24 cellular contexts compared by ENCODE assay signal in genomic region chr19:1483979-1484428, GRCh38. TPM values are rescaled to one million over a fixed set of nuclear protein-coding genes. Genes with fewer than 3 reads are reported as not detected.
DNase-seq lines count a peak whose midpoint lies in the region; ATAC-seq, FAIRE-seq and TF ChIP-seq lines count a peak whose summit lies in the region.
"Had no signal": no experiment of that assay in that cellular context is flagged by ENCODE, and none has a peak within 500 bp of the region (broad histone marks: within the 10 kb centered on the region; RNA-seq: fewer than 3 reads in every experiment).

No MANE protein-coding gene starts in this region.

- no peaks in the 10 kb centered on the region for H3F3A ChIP-seq in GM23248 (ENCODE audit: insufficient read depth)

- no peaks in the 10 kb centered on the region for H3K36me3 ChIP-seq in kidney (ENCODE audit: control insufficient read depth in 1 of 2, insufficient read depth in 2 of 2, low read length in 2 of 2)
- H3K36me3 ChIP-seq in GM23248 (ENCODE audit: low read depth) = no peaks in the 10 kb centered on the region
- H3K36me3 ChIP-seq: BLaER1 treated with 17β-estradiol and CSF1 and Interleukin-3, amounts not matched to agents 10 nM and 100 nM had no signal

- H3K9ac ChIP-seq in kidney (ENCODE audit: low read length in 2 of 2) (no peak overlapping the region), GM23248 (no peak overlapping the region)
- H3K9ac ChIP-seq: BLaER1 treated with 17β-estradiol and CSF1 and Interleukin-3, amounts not matched to agents 10 nM and 100 nM had no signal

- H3K27me3 ChIP-seq in GM23248 (replicated peaks; ENCODE audit: insufficient read depth) = no peaks in the 10 kb centered on the region
- H3K27me3 ChIP-seq: BLaER1 treated with 17β-estradiol and CSF1 and Interleukin-3, amounts not matched to agents 10 nM and 100 nM had no signal

- intact Hi-C loops in Right ventricle myocardium inferior (cut with DNase I) (no loop called here), Right ventricle myocardium superior (cut with DNase I) (no loop called here), kidney (cut with DNase I) (no loop called here), sciatic nerve (cut with DNase I) (no loop called here)

- H3K9me3 ChIP-seq in kidney (ENCODE audit: control insufficient read depth in 1 of 2, low read length in 2 of 2) = no peaks in the 10 kb centered on the region
- no peaks in the 10 kb centered on the region for H3K9me3 ChIP-seq in GM23248 (ENCODE audit: low read depth)
- H3K9me3 ChIP-seq: A549; BLaER1 treated with 17β-estradiol and CSF1 and Interleukin-3, amounts not matched to agents 10 nM and 100 nM; Caco-2 had no signal

- no peak overlapping the region for H2AFZ ChIP-seq in GM23248

- no peaks in the 10 kb centered on the region for H4K20me1 ChIP-seq in GM23248 (ENCODE audit: insufficient read depth)
- H4K20me1 ChIP-seq: BLaER1 treated with 17β-estradiol and CSF1 and Interleukin-3, amounts not matched to agents 10 nM and 100 nM had no signal

- 73 to 83% methylated on average over 16 to 23 of the region's 23 CpGs for WGBS in GM23248 (ENCODE audit: low coverage in 1 of 2, low lambda C conversion rate in 2 of 2, missing lambda C conversion rate in 2 of 2), 2 experiments

- in situ Hi-C loops in GM13977 (cut with MboI; ENCODE audit: low pct_unique_long_range_greater_than_20kb, low sequenced_read_pairs, unreplicated experiment) = no loop called here
- in situ Hi-C loops in GM23248 (cut with MboI) = no loop called here

- no peak for FAIRE-seq in kidney (lab: Jason Lieb, UNC)
- FAIRE-seq: A549, D721Med, G401.6, GM12891, GM18507 had no signal

- H3K9me2 ChIP-seq in GM23248 (ENCODE audit: insufficient read depth) = no peaks in the 10 kb centered on the region

- H3K4me1 ChIP-seq in kidney (ENCODE audit: control insufficient read depth in 1 of 2, insufficient read depth in 1 of 2, low read depth in 1 of 2, low read length in 2 of 2) (peaks cover 2% of the 10 kb centered on the region in 2 donors), GM23248 (ENCODE audit: insufficient read depth) (no peaks in the 10 kb centered on the region)
- H3K4me1 ChIP-seq: Caco-2 had no signal

- no peak overlapping the region for H3K4me2 ChIP-seq in GM23248 (ENCODE audit: unreplicated experiment)
- H3K4me2 ChIP-seq: A549; BLaER1 treated with 17β-estradiol and CSF1 and Interleukin-3, amounts not matched to agents 10 nM and 100 nM had no signal

- ATAC-seq in Right ventricle myocardium inferior (no peak), Right ventricle myocardium superior (ENCODE audit: poor library complexity) (no peak), sciatic nerve (no peak)
- ATAC-seq: A549; CD8-positive, alpha-beta T cell had no signal

- no peak for TF ChIP-seq CTCF in GM13977 (IDR thresholded peaks at IDR 0.05; ENCODE audit: extremely low read depth, insufficient read depth, missing control alignments)
- no peak for TF ChIP-seq CTCF in kidney (IDR thresholded peaks at IDR 0.05; ENCODE audit: borderline replicate concordance, extremely low read depth, insufficient read depth)

- no peak overlapping the region for H3K4me3 ChIP-seq in kidney (ENCODE audit: low read length in 2 of 2)
- H3K4me3 ChIP-seq in GM23248 = no peak overlapping the region
- H3K4me3 ChIP-seq: A549; BLaER1 treated with 17β-estradiol and CSF1 and Interleukin-3, amounts not matched to agents 10 nM and 100 nM had no signal

- DNase-seq in Right ventricle myocardium inferior (ENCODE audit: missing footprints) = peak; percentile 45
- no peak for DNase-seq in Right ventricle myocardium superior
- peak; percentile 18 for DNase-seq in GM13977 (ENCODE audit: low spot score)
- DNase-seq in kidney = peak; percentile 66
- peak; percentile 55 for DNase-seq in sciatic nerve (ENCODE audit: low spot score)
- no peak for DNase-seq in hepatic stellate cell (ENCODE audit: low spot score)
- DNase-seq in GM23248 = no peak
- no peak for DNase-seq in HuH-7 (ENCODE audit: low spot score)
- DNase-seq: AML-193; Caco-2; Calu3; CD4-positive, alpha-beta T cell; CD8-positive, alpha-beta T cell; DMS79 treated with DMSO at 0.1 percent for 48 hours; GF-D8 had no signal

- H3K79me2 ChIP-seq in GM23248 (ENCODE audit: insufficient read depth) = no peaks in the 10 kb centered on the region

- H3K27ac ChIP-seq in kidney (ENCODE audit: low read depth in 2 of 2, low read length in 2 of 2) (no peak overlapping the region), GM23248 (no peak overlapping the region)
- H3K27ac ChIP-seq: 22Rv1; A549; BLaER1 treated with 17β-estradiol and CSF1 and Interleukin-3, amounts not matched to agents 10 nM and 100 nM; C4-2B had no signal

RNA-seq across cellular contexts. Expression of gene C19orf25, which starts 5.0 kb away (rescaled TPM):
- total RNA-seq in Right ventricle myocardium inferior = 21.5 TPM
- 18.3 TPM for total RNA-seq in Right ventricle myocardium superior
- 32.5 TPM for total RNA-seq in kidney
- polyA plus RNA-seq in kidney (ENCODE audit: insufficient read depth, low read depth, low replicate concordance) = 50.9 TPM
- 22.1 TPM for total RNA-seq in sciatic nerve
- 35.9 and 40.2 TPM in 2 replicates for total RNA-seq in GM23248 (2014; rRNA removed; shearing (Covaris generic))
- 33.2 and 34.7 TPM in 2 replicates for polyA plus RNA-seq in GM23248 (2016; fragmentation: Nextera tagmentation; extraction: Ambion mirVana)

RNA-seq across cellular contexts. Expression of gene PCSK4, which starts 6.1 kb away (rescaled TPM):
- total RNA-seq in Right ventricle myocardium inferior (0.89 TPM), Right ventricle myocardium superior (1.4 TPM), kidney (5.3 TPM), sciatic nerve (2.5 TPM)
- polyA plus RNA-seq in kidney (ENCODE audit: insufficient read depth, low read depth, low replicate concordance) (5.5 TPM), GM23248 (2016; fragmentation: Nextera tagmentation; extraction: Ambion mirVana) (0.28 and 0.43 TPM in 2 replicates)
- 0.13 and 0.76 TPM in 2 replicates for total RNA-seq in GM23248 (2014; rRNA removed; shearing (Covaris generic))

RNA-seq across cellular contexts. Expression of gene REEP6, which starts 7.0 kb away (rescaled TPM):
- total RNA-seq in Right ventricle myocardium inferior (1.1 TPM), Right ventricle myocardium superior (1.1 TPM), kidney (9.6 TPM), sciatic nerve (3.9 TPM)
- polyA plus RNA-seq in kidney (ENCODE audit: insufficient read depth, low read depth, low replicate concordance) (60.0 TPM), GM23248 (2016; fragmentation: Nextera tagmentation; extraction: Ambion mirVana) (4.0 and 4.3 TPM in 2 replicates)
- 2.9 and 3.0 TPM in 2 replicates for total RNA-seq in GM23248 (2014; rRNA removed; shearing (Covaris generic))

RNA-seq across cellular contexts. Expression of gene ADAMTSL5, which starts 28.8 kb away (rescaled TPM):
- total RNA-seq in Right ventricle myocardium inferior (22.9 TPM), Right ventricle myocardium superior (22.5 TPM), kidney (4.6 TPM), sciatic nerve (48.3 TPM)
- polyA plus RNA-seq in kidney (ENCODE audit: insufficient read depth, low read depth, low replicate concordance) (1.4 TPM), GM23248 (2016; fragmentation: Nextera tagmentation; extraction: Ambion mirVana) (19.3 and 23.3 TPM in 2 replicates)
- total RNA-seq in GM23248 (2014; rRNA removed; shearing (Covaris generic)) = 21.1 and 31.7 TPM in 2 replicates
- total RNA-seq: B cell had no signal

RNA-seq across cellular contexts. Expression of gene APC2, which starts 34.1 kb away (rescaled TPM):
- total RNA-seq in Right ventricle myocardium inferior (0.14 TPM), Right ventricle myocardium superior (0.22 TPM), kidney (0.25 TPM), sciatic nerve (6.0 TPM)
- polyA plus RNA-seq in kidney (ENCODE audit: insufficient read depth, low read depth, low replicate concordance) (not detected), GM23248 (2016; fragmentation: Nextera tagmentation; extraction: Ambion mirVana) (0.10 and 0.11 TPM in 2 replicates)
- 0.11 TPM in 1 of 2 replicates, not detected in the other for total RNA-seq in GM23248 (2014; rRNA removed; shearing (Covaris generic))

Comparison
In these comparisons a context has a peak if more than half of its experiments do, and no peak if none do; other contexts are left out.
1. DNase-seq: peak in Right ventricle myocardium inferior (single experiment), GM13977 (single experiment), kidney (single experiment) and sciatic nerve (single experiment); none in Right ventricle myocardium superior (single experiment), hepatic stellate cell (single experiment), GM23248 (single experiment) and HuH-7 (single experiment).